Comparison of ENCODE assay signal across 1 cellular context in genomic region chr20:35269055-35269781, GRCh38.
TF ChIP-seq lines count a peak whose summit lies in the region.

No MANE protein-coding gene starts in this region.

TF ChIP-seq in HEK293, 187 proteins besides CTCF, POLR2A, EP300 and RAD21 (continued from another document):
- no peak for TF ChIP-seq TSHZ1 (tag by site-specific recombination; IDR thresholded peaks at IDR 0.05; ENCODE audit: borderline replicate concordance)
- no peak for TF ChIP-seq GLI2 (tag by site-specific recombination; IDR thresholded peaks at IDR 0.05; ENCODE audit: borderline replicate concordance, low read depth)
- TF ChIP-seq ZNF518A (tag by site-specific recombination; conservative IDR thresholded peaks at IDR 0.05; ENCODE audit: low read depth), result no peak
- no peak for TF ChIP-seq ZNF19 (tag by site-specific recombination; IDR thresholded peaks at IDR 0.05; ENCODE audit: low read depth)
- no peak for TF ChIP-seq ZNF121 (tag by site-specific recombination; IDR thresholded peaks at IDR 0.05)
- no peak for TF ChIP-seq ZNF514 (tag by site-specific recombination; IDR thresholded peaks at IDR 0.05)
- TF ChIP-seq ZNF600 (tag by site-specific recombination; IDR thresholded peaks at IDR 0.05), result peak; percentile 78; the same call in 1 of the 2 replicates
- no peak for TF ChIP-seq ZNF248 (tag by site-specific recombination; IDR thresholded peaks at IDR 0.05)
- TF ChIP-seq KLF17 (tag by site-specific recombination; IDR thresholded peaks at IDR 0.05), result 0 out of 2 replicates have a peak, but pooled peaks have one; percentile 51
- no peak for TF ChIP-seq ZNF707 (tag by site-specific recombination; IDR thresholded peaks at IDR 0.05)
- TF ChIP-seq ZNF792 (tag by site-specific recombination; IDR thresholded peaks at IDR 0.05), result no peak
- no peak for TF ChIP-seq KLF10 (tag by site-specific recombination; IDR thresholded peaks at IDR 0.05)
- TF ChIP-seq HOXC10 (CRISPR knock-in tag; IDR thresholded peaks at IDR 0.05), result no peak
- no peak for TF ChIP-seq ZNF280D (tag by site-specific recombination; IDR thresholded peaks at IDR 0.05)
- peak; percentile 61; the same call in 1 of the 2 replicates for TF ChIP-seq YY2 (tag by site-specific recombination; IDR thresholded peaks at IDR 0.05)
- TF ChIP-seq ZBTB17 (tag by site-specific recombination; IDR thresholded peaks at IDR 0.05), result peak; percentile 59; the same call in 1 of the 2 replicates
- no peak for TF ChIP-seq OSR2 (tag by site-specific recombination; IDR thresholded peaks at IDR 0.05)
- TF ChIP-seq IKZF3 (tag by site-specific recombination; IDR thresholded peaks at IDR 0.05), result peak; percentile 56; the same call in 1 of the 2 replicates
- 0 out of 2 replicates have a peak, but pooled peaks have one; percentile 25 for TF ChIP-seq ZNF366 (tag by site-specific recombination; conservative IDR thresholded peaks at IDR 0.05)
